ENCODE assay signal across 31 cellular contexts in genomic region chr13:58906329-58907007, GRCh38.
"Had no signal": no experiment of that assay in that cellular context is flagged by ENCODE, and none has a peak within 500 bp of the region (broad histone marks: within the 10 kb centered on the region; RNA-seq: fewer than 3 reads in every experiment).

No MANE protein-coding gene starts in this region.

- H3K36me3 Mint-ChIP-seq: natural killer cell treated with Interleukin-12 subunit alpha and Interleukin-12 subunit beta and Interleukin-15 and Interleukin-18, amount 100 ng/mL, for 72 hours; stimulated activated memory B cell treated with anti-CD40 and anti-IgM and Interleukin-4, amounts not matched to agents 10 μg/mL and 1 μg/mL and 100 μg/mL, for 72 hours had no signal

- H3K4me3 ChIP-seq: body of pancreas, coronary artery, gastroesophageal sphincter, lung, mucosa of descending colon, ovary, sigmoid colon, thyroid gland, upper lobe of left lung had no signal

- DNase-seq: activated CD4-positive, alpha-beta memory T cell treated with anti-CD3 and anti-CD28 coated beads, Interleukin-2, amount 10 ng/mL, durations not matched to agents 7 days and 5 days; activated CD4-positive, alpha-beta T cell treated with anti-CD3 and anti-CD28 coated beads, Interleukin-2, amount 10 ng/mL, durations not matched to agents 24 days and 14 days; activated CD8-positive, alpha-beta memory T cell treated with anti-CD3 and anti-CD28 coated beads, Interleukin-2, amount 50 U/mL, for 48 hours; activated gamma-delta T cell treated with Interleukin-2 at 50 U/mL for 16 hours; activated naive CD4-positive, alpha-beta T cell treated with anti-CD3 and anti-CD28 coated beads, Interleukin-2, amount 50 U/mL, for 16 hours; activated T-cell treated with anti-CD3 and anti-CD28 coated beads, Interleukin-2, amount 50 U/mL, for 24 hours; body of pancreas; effector memory CD8-positive, alpha-beta T cell; head of caudate nucleus; immature natural killer cell; kidney; mucosa of descending colon; ovary; retina; sigmoid colon; small intestine; stimulated activated CD4-positive, alpha-beta T cell treated with anti-CD3 and anti-CD28 coated beads, Interleukin-1b, Interleukin-23, amount 100 ng/mL, for 48 hours; stimulated activated CD4-positive, alpha-beta T cell treated with anti-CD3 and anti-CD28 coated beads, Interleukin-4, amount 100 ng/mL, for 4 hours; stimulated activated CD8-positive, alpha-beta memory T cell treated with anti-CD3 and anti-CD28 coated beads, Interleukin-4, amount 100 ng/mL, for 48 hours; stimulated activated naive CD8-positive, alpha-beta T cell treated with anti-CD3 and anti-CD28 coated beads, Interleukin-15, amount 100 ng/mL, for 72 hours; thyroid gland; upper lobe of left lung had no signal

- H3K27ac Mint-ChIP-seq: activated CD4-positive, alpha-beta memory T cell treated with anti-CD3 and anti-CD28 coated beads, Interleukin-2, amount 10 ng/mL, durations not matched to agents 7 days and 5 days; activated CD4-positive, alpha-beta T cell treated with anti-CD3 and anti-CD28 coated beads, Interleukin-2, amount 10 ng/mL, durations not matched to agents 24 days and 14 days; activated T-cell treated with anti-CD3 and anti-CD28 coated beads, Interleukin-2, amount 50 U/mL, for 24 hours; effector memory CD8-positive, alpha-beta T cell; immature natural killer cell; natural killer cell treated with Interleukin-12 subunit alpha and Interleukin-12 subunit beta and Interleukin-15 and Interleukin-18, amount 100 ng/mL, for 72 hours; progenitor cell of endocrine pancreas; stimulated activated memory B cell treated with anti-CD40 and anti-IgM and Interleukin-4, amounts not matched to agents 10 μg/mL and 1 μg/mL and 100 μg/mL, for 72 hours; stimulated activated naive CD8-positive, alpha-beta T cell treated with anti-CD3 and anti-CD28 coated beads, Interleukin-15, amount 100 ng/mL, for 72 hours had no signal

- ATAC-seq: activated CD4-positive, CD25-positive, alpha-beta regulatory T cell treated with anti-CD3 and anti-CD28 coated beads, Interleukin-2, amount 50 U/mL, for 24 hours; body of pancreas; effector memory CD8-positive, alpha-beta T cell; gastroesophageal sphincter; mucosa of descending colon; stimulated activated memory B cell treated with anti-CD40 and anti-IgM and Interleukin-4, amounts not matched to agents 10 μg/mL and 1 μg/mL and 100 μg/mL, for 72 hours; stimulated activated naive CD8-positive, alpha-beta T cell treated with anti-CD3 and anti-CD28 coated beads, Interleukin-15, amount 100 ng/mL, for 72 hours had no signal

- H3K27me3 Mint-ChIP-seq: activated CD4-positive, alpha-beta memory T cell treated with anti-CD3 and anti-CD28 coated beads, Interleukin-2, amount 10 ng/mL, durations not matched to agents 7 days and 5 days; activated CD4-positive, alpha-beta T cell treated with anti-CD3 and anti-CD28 coated beads, Interleukin-2, amount 10 ng/mL, durations not matched to agents 24 days and 14 days; activated T-cell treated with anti-CD3 and anti-CD28 coated beads, Interleukin-2, amount 50 U/mL, for 24 hours; effector memory CD8-positive, alpha-beta T cell; natural killer cell treated with Interleukin-12 subunit alpha and Interleukin-12 subunit beta and Interleukin-15 and Interleukin-18, amount 100 ng/mL, for 72 hours; progenitor cell of endocrine pancreas; stimulated activated memory B cell treated with anti-CD40 and anti-IgM and Interleukin-4, amounts not matched to agents 10 μg/mL and 1 μg/mL and 100 μg/mL, for 72 hours; stimulated activated naive CD8-positive, alpha-beta T cell treated with anti-CD3 and anti-CD28 coated beads, Interleukin-15, amount 100 ng/mL, for 72 hours had no signal

- H3K9me3 Mint-ChIP-seq: activated CD4-positive, alpha-beta memory T cell treated with anti-CD3 and anti-CD28 coated beads, Interleukin-2, amount 10 ng/mL, durations not matched to agents 7 days and 5 days; activated CD4-positive, alpha-beta T cell treated with anti-CD3 and anti-CD28 coated beads, Interleukin-2, amount 10 ng/mL, durations not matched to agents 24 days and 14 days; activated T-cell treated with anti-CD3 and anti-CD28 coated beads, Interleukin-2, amount 50 U/mL, for 24 hours had no signal

- H3K4me3 Mint-ChIP-seq: activated CD4-positive, alpha-beta memory T cell treated with anti-CD3 and anti-CD28 coated beads, Interleukin-2, amount 10 ng/mL, durations not matched to agents 7 days and 5 days; activated CD4-positive, alpha-beta T cell treated with anti-CD3 and anti-CD28 coated beads, Interleukin-2, amount 10 ng/mL, durations not matched to agents 24 days and 14 days; activated T-cell treated with anti-CD3 and anti-CD28 coated beads, Interleukin-2, amount 50 U/mL, for 24 hours; effector memory CD8-positive, alpha-beta T cell; immature natural killer cell; natural killer cell treated with Interleukin-12 subunit alpha and Interleukin-12 subunit beta and Interleukin-15 and Interleukin-18, amount 100 ng/mL, for 72 hours; stimulated activated memory B cell treated with anti-CD40 and anti-IgM and Interleukin-4, amounts not matched to agents 10 μg/mL and 1 μg/mL and 100 μg/mL, for 72 hours; stimulated activated naive CD8-positive, alpha-beta T cell treated with anti-CD3 and anti-CD28 coated beads, Interleukin-15, amount 100 ng/mL, for 72 hours had no signal

- H3K36me3 ChIP-seq: gastroesophageal sphincter, ovary, sigmoid colon, thyroid gland, upper lobe of left lung had no signal

- FAIRE-seq: endothelial cell of umbilical vein, kidney, small intestine had no signal

- H3K4me1 Mint-ChIP-seq: activated CD4-positive, alpha-beta memory T cell treated with anti-CD3 and anti-CD28 coated beads, Interleukin-2, amount 10 ng/mL, durations not matched to agents 7 days and 5 days; activated CD4-positive, alpha-beta T cell treated with anti-CD3 and anti-CD28 coated beads, Interleukin-2, amount 10 ng/mL, durations not matched to agents 24 days and 14 days; immature natural killer cell; stimulated activated memory B cell treated with anti-CD40 and anti-IgM and Interleukin-4, amounts not matched to agents 10 μg/mL and 1 μg/mL and 100 μg/mL, for 72 hours; stimulated activated naive CD8-positive, alpha-beta T cell treated with anti-CD3 and anti-CD28 coated beads, Interleukin-15, amount 100 ng/mL, for 72 hours had no signal

- H3K27me3 ChIP-seq: body of pancreas, gastroesophageal sphincter, ovary, sigmoid colon, thyroid gland, upper lobe of left lung had no signal

- H3K4me1 ChIP-seq: body of pancreas, gastroesophageal sphincter, sigmoid colon, thyroid gland, upper lobe of left lung had no signal

- H3K9me3 ChIP-seq: body of pancreas, ovary, sigmoid colon, thyroid gland, upper lobe of left lung had no signal

- H3K27ac ChIP-seq: body of pancreas, coronary artery, gastroesophageal sphincter, ovary, sigmoid colon, thyroid gland, upper lobe of left lung, VCaP had no signal
